ENCODE assay signal across 20 cellular contexts in the genomic region with DNA sequence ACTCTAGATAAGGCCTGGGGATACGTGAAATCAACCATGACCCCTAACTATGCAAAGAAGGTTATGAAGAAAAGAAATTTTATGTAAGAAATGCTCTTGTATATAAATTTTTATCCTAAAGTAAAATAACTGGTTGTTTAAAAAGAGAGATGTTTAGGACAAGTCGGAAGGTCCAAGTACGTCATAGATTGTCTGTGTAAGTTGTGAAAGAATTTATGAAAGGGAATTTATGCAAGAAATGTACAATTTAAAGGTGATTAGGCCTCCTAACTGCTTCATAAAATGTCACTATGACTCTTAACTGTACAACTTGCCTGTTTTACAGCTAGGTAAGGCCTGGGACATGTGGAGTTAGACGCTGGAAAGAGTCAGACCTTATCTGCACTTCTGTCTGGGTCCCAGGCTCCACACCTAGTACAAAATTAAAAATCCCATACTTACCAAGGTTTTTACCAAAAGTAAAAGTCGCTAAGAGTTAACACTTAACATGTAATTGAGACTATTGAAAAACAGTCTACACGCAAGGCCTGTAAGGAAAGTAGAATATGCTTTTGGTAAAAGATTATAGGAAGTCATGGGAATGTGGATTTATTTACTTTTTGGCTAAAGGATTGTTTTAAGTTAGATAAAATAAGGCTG.
DNase-seq lines count a peak whose midpoint lies in the region; ATAC-seq, FAIRE-seq and TF ChIP-seq lines count a peak whose summit lies in the region.
"Had no signal": no experiment of that assay in that cellular context is flagged by ENCODE, and none has a peak within 500 bp of the region (broad histone marks: within the 10 kb centered on the region; RNA-seq: fewer than 3 reads in every experiment).

No MANE protein-coding gene starts in this region.

- BruUV-seq in HepG2 (replicated peaks; lab: Mats Ljungman, UMichigan): no TSS peak

- H3K4me2 ChIP-seq in HepG2 (ENCODE audit: low read depth, low read length): no peak overlapping the region

- peaks cover 51% of the 10 kb centered on the region for H3K36me3 Mint-ChIP-seq in endodermal cell (ENCODE audit: low read depth)
- H3K36me3 Mint-ChIP-seq in stimulated activated memory B cell treated with anti-CD40 and anti-IgM and Interleukin-4, amounts not matched to agents 10 μg/mL and 1 μg/mL and 100 μg/mL, for 72 hours: peaks cover 15% of the 10 kb centered on the region

- H3K4me3 ChIP-seq in HepG2 (replicated peaks in 1 of 3; ENCODE audit: insufficient read depth in 1 of 3, low read depth in 2 of 3, low read length in 3 of 3) (no peak overlapping the region), right lobe of liver (no peak overlapping the region), endodermal cell (ENCODE audit: low read length) (peak overlapping the region; percentile 53)
- H3K4me3 ChIP-seq: MG63 had no signal

- H4K20me1 ChIP-seq in HepG2 (ENCODE audit: insufficient read depth, low read length): no peaks in the 10 kb centered on the region

- no peak overlapping the region for H3K27ac Mint-ChIP-seq in endodermal cell
- H3K27ac Mint-ChIP-seq in stimulated activated memory B cell treated with anti-CD40 and anti-IgM and Interleukin-4, amounts not matched to agents 10 μg/mL and 1 μg/mL and 100 μg/mL, for 72 hours: no peak overlapping the region

- H3K27me3 ChIP-seq in HepG2 (ENCODE audit: control insufficient read depth in 1 of 2, insufficient read depth in 2 of 2, low read length in 2 of 2): no peaks in the 10 kb centered on the region
- no peaks in the 10 kb centered on the region for H3K27me3 ChIP-seq in right lobe of liver
- H3K27me3 ChIP-seq in endodermal cell (ENCODE audit: control insufficient read depth, insufficient read depth, low read length, poor library complexity, severe bottlenecking): no peaks in the 10 kb centered on the region
- H3K27me3 ChIP-seq: BE2C, MG63 had no signal

- no peak overlapping the region for H3K27ac ChIP-seq in HepG2 (ENCODE audit: extremely low read length, insufficient read depth, low read length)
- H3K27ac ChIP-seq in right lobe of liver: no peak overlapping the region
- no peak overlapping the region for H3K27ac ChIP-seq in endodermal cell (ENCODE audit: low read depth, low read length)

- in situ Hi-C loops in HepG2 (cut with HindIII; ENCODE audit: extremely low pct_ligation_motif_present, low pct_unique_long_range_greater_than_20kb): no loop called here

- ATAC-seq in HepG2 (no peak), right lobe of liver (no peak), GM19035 (IDR thresholded peaks at IDR 0.05; ENCODE audit: unreplicated experiment) (no peak)
- ATAC-seq in stimulated activated memory B cell treated with anti-CD40 and anti-IgM and Interleukin-4, amounts not matched to agents 10 μg/mL and 1 μg/mL and 100 μg/mL, for 72 hours: no peak

- H2AFZ ChIP-seq in HepG2 (ENCODE audit: low read length): no peak overlapping the region

- CTCF ChIA-PET in HepG2 (lab: Yijun Ruan, JAX; ENCODE audit: low intra/inter-chr PET ratio, low total read pairs): no interaction called here

- no peaks in the 10 kb centered on the region for H3K27me3 Mint-ChIP-seq in endodermal cell (ENCODE audit: insufficient read depth)
- H3K27me3 Mint-ChIP-seq in stimulated activated memory B cell treated with anti-CD40 and anti-IgM and Interleukin-4, amounts not matched to agents 10 μg/mL and 1 μg/mL and 100 μg/mL, for 72 hours: no peaks in the 10 kb centered on the region

- TF ChIP-seq CTCF in HepG2 (CRISPR knock-in tag; IDR thresholded peaks at IDR 0.05) (no peak), right lobe of liver (IDR thresholded peaks at IDR 0.05) (no peak), endodermal cell (conservative IDR thresholded peaks at IDR 0.05) (no peak)

- no peak for FAIRE-seq in HepG2 (lab: Jason Lieb, UNC)
- FAIRE-seq: D721Med had no signal

- H3K79me2 ChIP-seq in HepG2 (ENCODE audit: insufficient read depth, low read length): no peaks in the 10 kb centered on the region

- no peaks in the 10 kb centered on the region for H3K4me1 ChIP-seq in HepG2 (ENCODE audit: insufficient read depth, low read length)
- no peaks in the 10 kb centered on the region for H3K4me1 ChIP-seq in right lobe of liver
- no peaks in the 10 kb centered on the region for H3K4me1 ChIP-seq in endodermal cell (ENCODE audit: control insufficient read depth, insufficient read depth, low read length)
- H3K4me1 ChIP-seq: BE2C had no signal

- 36% methylated on average over 6 of the region's 6 CpGs for WGBS in HepG2 (ENCODE audit: low lambda C conversion rate)
- WGBS in right lobe of liver (ENCODE audit: insufficient coverage, low coverage, low lambda C conversion rate, missing lambda C conversion rate): 96% methylated on average over 6 of the region's 6 CpGs
- 89 to 100% methylated on average over 3 to 6 of the region's 6 CpGs for WGBS in endodermal cell (ENCODE audit: insufficient coverage in 1 of 2, insufficient read length in 1 of 2), 2 experiments

- TF ChIP-seq EP300 in HepG2 (IDR thresholded peaks at IDR 0.05; ENCODE audit: low read depth in 2 of 2, low read length in 2 of 2) (no peak), HepG2 (CRISPR knock-in tag; IDR thresholded peaks at IDR 0.05; ENCODE audit: borderline replicate concordance) (no peak)

- H3K4me1 Mint-ChIP-seq in endodermal cell: no peaks in the 10 kb centered on the region
- H3K4me1 Mint-ChIP-seq in stimulated activated memory B cell treated with anti-CD40 and anti-IgM and Interleukin-4, amounts not matched to agents 10 μg/mL and 1 μg/mL and 100 μg/mL, for 72 hours: peaks cover 11% of the 10 kb centered on the region

- no peaks in the 10 kb centered on the region for H3K36me3 ChIP-seq in HepG2 (replicated peaks in 1 of 2; ENCODE audit: control insufficient read depth in 1 of 2, insufficient read depth in 2 of 2, low read length in 2 of 2)
- no peaks in the 10 kb centered on the region for H3K36me3 ChIP-seq in right lobe of liver
- H3K36me3 ChIP-seq in endodermal cell (ENCODE audit: control insufficient read depth, insufficient read depth, low read length): no peaks in the 10 kb centered on the region
- H3K36me3 ChIP-seq: BE2C, MG63 had no signal

- H3K9ac ChIP-seq in HepG2 (ENCODE audit: insufficient read depth, low read depth, low read length) (no peak overlapping the region), endodermal cell (ENCODE audit: extremely low read depth, low read length, poor library complexity, severe bottlenecking) (no peak overlapping the region)

- TF ChIP-seq RAD21 in HepG2 (CRISPR knock-in tag; IDR thresholded peaks at IDR 0.05): no peak

- POLR2A ChIA-PET in HepG2 (lab: Yijun Ruan, JAX): no interaction called here

- no peak overlapping the region for H3K4me3 Mint-ChIP-seq in endodermal cell
- H3K4me3 Mint-ChIP-seq in stimulated activated memory B cell treated with anti-CD40 and anti-IgM and Interleukin-4, amounts not matched to agents 10 μg/mL and 1 μg/mL and 100 μg/mL, for 72 hours: no peak overlapping the region

- H3K9me3 Mint-ChIP-seq in endodermal cell: peaks cover 74% of the 10 kb centered on the region
- H3K9me3 Mint-ChIP-seq in stimulated activated memory B cell treated with anti-CD40 and anti-IgM and Interleukin-4, amounts not matched to agents 10 μg/mL and 1 μg/mL and 100 μg/mL, for 72 hours: peaks cover 2% of the 10 kb centered on the region

- TF ChIP-seq POLR2A in HepG2 (IDR thresholded peaks at IDR 0.05; ENCODE audit: insufficient read depth in 1 of 2, low read depth in 2 of 2, low read length in 2 of 2): no peak
- no peak for TF ChIP-seq POLR2A in right lobe of liver (IDR thresholded peaks at IDR 0.05)

- H3K9me3 ChIP-seq in HepG2 (ENCODE audit: low read length): peaks cover 33% of the 10 kb centered on the region
- no peaks in the 10 kb centered on the region for H3K9me3 ChIP-seq in right lobe of liver
- peaks cover 92% of the 10 kb centered on the region for H3K9me3 ChIP-seq in endodermal cell (ENCODE audit: control insufficient read depth, low read length)

- DNase-seq in HepG2 (ENCODE audit: low spot score): no peak
- DNase-seq in right lobe of liver: no peak
- peak; percentile 27 for DNase-seq in NCI-H69 (lab: John Stamatoyannopoulos, UW)
- DNase-seq in endodermal cell: no peak
- DNase-seq in DMS79 treated with DMSO at 0.1 percent for 48 hours (lab: John Stamatoyannopoulos, UW): no peak
- DNase-seq: BE2C; HCEC 1CT; IMR-90; MG63; NCI-H1048; NCI-H1417 treated with DMSO at 0.1 percent for 48 hours; NCI-H187 treated with DMSO at 0.1 percent for 48 hours; NCI-H2107; NCI-H774; NK-92 treated with Interleukin-12 subunit alpha and Interleukin-12 subunit beta, amount 100 ng/mL, for 24 hours; Right ventricle myocardium superior; T-helper 9 cell had no signal

- intact Hi-C loops in HepG2 (cut with micrococcal nuclease; ENCODE audit: unreplicated experiment) (no loop called here), right lobe of liver (cut with DNase I) (no loop called here)

TF ChIP-seq in HepG2, 621 proteins besides CTCF, POLR2A, EP300 and RAD21:
- no peak for TF ChIP-seq ZNF274 (CRISPR knock-in tag; IDR thresholded peaks at IDR 0.05)
- TF ChIP-seq ZNF724P (CRISPR knock-in tag; IDR thresholded peaks at IDR 0.05; ENCODE audit: borderline replicate concordance): peak; percentile 45; the same call in 1 of the 2 replicates
- TF ChIP-seq SOX13 (IDR thresholded peaks at IDR 0.05): no peak
- TF ChIP-seq SOX13 (CRISPR knock-in tag; conservative IDR thresholded peaks at IDR 0.05 in 1 of 2, IDR thresholded peaks at IDR 0.05 in 1 of 2): no peak
- peak; percentile 43 for TF ChIP-seq ZFP36 (IDR thresholded peaks at IDR 0.05; ENCODE audit: borderline replicate concordance, low read depth, low read length, partially characterized antibody)
